1 cellular context compared by ENCODE assay signal in the genomic region with DNA sequence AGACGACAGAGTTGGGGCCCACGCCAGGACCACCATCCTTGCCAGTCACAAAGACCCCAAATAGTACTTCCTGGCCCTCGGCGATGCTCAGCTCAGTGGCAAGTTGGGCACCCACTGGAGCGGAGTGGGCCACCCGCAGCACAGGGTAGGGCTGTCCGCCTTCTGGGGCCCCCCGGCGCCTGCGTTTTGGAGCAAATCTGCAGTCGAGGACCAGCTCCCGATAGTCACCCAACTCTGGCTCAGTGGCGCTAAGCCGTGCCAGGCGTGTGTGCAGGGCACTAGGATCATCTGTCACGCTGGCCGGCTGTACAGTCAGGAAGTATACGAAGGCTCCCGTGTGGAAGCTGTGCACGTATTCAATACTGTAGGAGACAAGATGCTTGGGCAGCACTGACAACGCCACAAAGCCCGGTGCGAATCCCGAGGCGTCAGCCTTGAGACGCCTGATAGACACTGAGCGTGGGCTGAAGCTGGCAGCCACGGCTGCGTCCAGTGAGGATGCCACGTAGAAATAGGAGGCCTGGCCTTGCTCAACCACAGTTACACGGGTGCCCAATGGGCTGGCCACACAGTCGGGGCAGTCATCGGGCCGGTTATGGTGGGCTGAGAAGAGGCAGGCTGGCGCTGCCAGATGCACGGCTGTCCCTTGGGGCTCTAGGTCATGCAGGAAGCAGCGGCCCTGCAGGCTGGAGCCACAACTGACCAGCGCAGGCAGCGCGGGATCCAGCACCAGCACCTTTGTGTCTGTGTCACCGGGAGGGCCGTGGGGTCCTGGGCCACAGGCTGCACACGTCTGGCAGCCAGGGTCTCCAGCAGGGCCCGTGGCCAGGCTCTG.
TF ChIP-seq lines count a peak whose summit lies in the region.

No MANE protein-coding gene starts in this region.

TF ChIP-seq in GM12878, 131 proteins besides CTCF, POLR2A, EP300 and RAD21:
- TF ChIP-seq SMC3 (IDR thresholded peaks at IDR 0.05; ENCODE audit: borderline replicate concordance, low read length) (no peak), PAX8 (IDR thresholded peaks at IDR 0.05) (no peak), TAF1 (IDR thresholded peaks at IDR 0.05; ENCODE audit: borderline replicate concordance, low read depth, low read length) (no peak), NR2C1 (IDR thresholded peaks at IDR 0.05) (no peak), GATAD2B (conservative IDR thresholded peaks at IDR 0.05; ENCODE audit: low read depth) (no peak), FOXM1 (IDR thresholded peaks at IDR 0.05; ENCODE audit: low read depth, low read length) (no peak), BRCA1 (IDR thresholded peaks at IDR 0.05; ENCODE audit: low read depth, low read length) (no peak), TCF3 (IDR thresholded peaks at IDR 0.05; ENCODE audit: borderline replicate concordance, insufficient read depth, low read depth, low read length) (no peak), BHLHE40 (IDR thresholded peaks at IDR 0.05; ENCODE audit: borderline replicate concordance in 1 of 2, low read depth in 2 of 2, low read length in 1 of 2) (no peak), SPI1 (IDR thresholded peaks at IDR 0.05; ENCODE audit: borderline replicate concordance, insufficient read depth, low read depth, low read length) (no peak), LARP7 (IDR thresholded peaks at IDR 0.05) (no peak), CBFB (IDR thresholded peaks at IDR 0.05; ENCODE audit: low read depth) (no peak), ZBED1 (IDR thresholded peaks at IDR 0.05; ENCODE audit: borderline replicate concordance) (no peak), PML (IDR thresholded peaks at IDR 0.05; ENCODE audit: low read length) (no peak), CHD4 (IDR thresholded peaks at IDR 0.05) (no peak)
- TF ChIP-seq, protein P1, sequence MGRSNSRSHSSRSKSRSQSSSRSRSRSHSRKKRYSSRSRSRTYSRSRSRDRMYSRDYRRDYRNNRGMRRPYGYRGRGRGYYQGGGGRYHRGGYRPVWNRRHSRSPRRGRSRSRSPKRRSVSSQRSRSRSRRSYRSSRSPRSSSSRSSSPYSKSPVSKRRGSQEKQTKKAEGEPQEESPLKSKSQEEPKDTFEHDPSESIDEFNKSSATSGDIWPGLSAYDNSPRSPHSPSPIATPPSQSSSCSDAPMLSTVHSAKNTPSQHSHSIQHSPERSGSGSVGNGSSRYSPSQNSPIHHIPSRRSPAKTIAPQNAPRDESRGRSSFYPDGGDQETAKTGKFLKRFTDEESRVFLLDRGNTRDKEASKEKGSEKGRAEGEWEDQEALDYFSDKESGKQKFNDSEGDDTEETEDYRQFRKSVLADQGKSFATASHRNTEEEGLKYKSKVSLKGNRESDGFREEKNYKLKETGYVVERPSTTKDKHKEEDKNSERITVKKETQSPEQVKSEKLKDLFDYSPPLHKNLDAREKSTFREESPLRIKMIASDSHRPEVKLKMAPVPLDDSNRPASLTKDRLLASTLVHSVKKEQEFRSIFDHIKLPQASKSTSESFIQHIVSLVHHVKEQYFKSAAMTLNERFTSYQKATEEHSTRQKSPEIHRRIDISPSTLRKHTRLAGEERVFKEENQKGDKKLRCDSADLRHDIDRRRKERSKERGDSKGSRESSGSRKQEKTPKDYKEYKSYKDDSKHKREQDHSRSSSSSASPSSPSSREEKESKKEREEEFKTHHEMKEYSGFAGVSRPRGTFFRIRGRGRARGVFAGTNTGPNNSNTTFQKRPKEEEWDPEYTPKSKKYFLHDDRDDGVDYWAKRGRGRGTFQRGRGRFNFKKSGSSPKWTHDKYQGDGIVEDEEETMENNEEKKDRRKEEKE (IDR thresholded peaks at IDR 0.05) = no peak
- TF ChIP-seq, protein P2, sequence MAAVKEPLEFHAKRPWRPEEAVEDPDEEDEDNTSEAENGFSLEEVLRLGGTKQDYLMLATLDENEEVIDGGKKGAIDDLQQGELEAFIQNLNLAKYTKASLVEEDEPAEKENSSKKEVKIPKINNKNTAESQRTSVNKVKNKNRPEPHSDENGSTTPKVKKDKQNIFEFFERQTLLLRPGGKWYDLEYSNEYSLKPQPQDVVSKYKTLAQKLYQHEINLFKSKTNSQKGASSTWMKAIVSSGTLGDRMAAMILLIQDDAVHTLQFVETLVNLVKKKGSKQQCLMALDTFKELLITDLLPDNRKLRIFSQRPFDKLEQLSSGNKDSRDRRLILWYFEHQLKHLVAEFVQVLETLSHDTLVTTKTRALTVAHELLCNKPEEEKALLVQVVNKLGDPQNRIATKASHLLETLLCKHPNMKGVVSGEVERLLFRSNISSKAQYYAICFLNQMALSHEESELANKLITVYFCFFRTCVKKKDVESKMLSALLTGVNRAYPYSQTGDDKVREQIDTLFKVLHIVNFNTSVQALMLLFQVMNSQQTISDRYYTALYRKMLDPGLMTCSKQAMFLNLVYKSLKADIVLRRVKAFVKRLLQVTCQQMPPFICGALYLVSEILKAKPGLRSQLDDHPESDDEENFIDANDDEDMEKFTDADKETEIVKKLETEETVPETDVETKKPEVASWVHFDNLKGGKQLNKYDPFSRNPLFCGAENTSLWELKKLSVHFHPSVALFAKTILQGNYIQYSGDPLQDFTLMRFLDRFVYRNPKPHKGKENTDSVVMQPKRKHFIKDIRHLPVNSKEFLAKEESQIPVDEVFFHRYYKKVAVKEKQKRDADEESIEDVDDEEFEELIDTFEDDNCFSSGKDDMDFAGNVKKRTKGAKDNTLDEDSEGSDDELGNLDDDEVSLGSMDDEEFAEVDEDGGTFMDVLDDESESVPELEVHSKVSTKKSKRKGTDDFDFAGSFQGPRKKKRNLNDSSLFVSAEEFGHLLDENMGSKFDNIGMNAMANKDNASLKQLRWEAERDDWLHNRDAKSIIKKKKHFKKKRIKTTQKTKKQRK (IDR thresholded peaks at IDR 0.05; ENCODE audit: low read depth, low read length) = no peak
- TF ChIP-seq, protein P3, sequence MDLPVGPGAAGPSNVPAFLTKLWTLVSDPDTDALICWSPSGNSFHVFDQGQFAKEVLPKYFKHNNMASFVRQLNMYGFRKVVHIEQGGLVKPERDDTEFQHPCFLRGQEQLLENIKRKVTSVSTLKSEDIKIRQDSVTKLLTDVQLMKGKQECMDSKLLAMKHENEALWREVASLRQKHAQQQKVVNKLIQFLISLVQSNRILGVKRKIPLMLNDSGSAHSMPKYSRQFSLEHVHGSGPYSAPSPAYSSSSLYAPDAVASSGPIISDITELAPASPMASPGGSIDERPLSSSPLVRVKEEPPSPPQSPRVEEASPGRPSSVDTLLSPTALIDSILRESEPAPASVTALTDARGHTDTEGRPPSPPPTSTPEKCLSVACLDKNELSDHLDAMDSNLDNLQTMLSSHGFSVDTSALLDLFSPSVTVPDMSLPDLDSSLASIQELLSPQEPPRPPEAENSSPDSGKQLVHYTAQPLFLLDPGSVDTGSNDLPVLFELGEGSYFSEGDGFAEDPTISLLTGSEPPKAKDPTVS (IDR thresholded peaks at IDR 0.05; ENCODE audit: low read depth, low read length) = no peak
- TF ChIP-seq, protein P4, sequence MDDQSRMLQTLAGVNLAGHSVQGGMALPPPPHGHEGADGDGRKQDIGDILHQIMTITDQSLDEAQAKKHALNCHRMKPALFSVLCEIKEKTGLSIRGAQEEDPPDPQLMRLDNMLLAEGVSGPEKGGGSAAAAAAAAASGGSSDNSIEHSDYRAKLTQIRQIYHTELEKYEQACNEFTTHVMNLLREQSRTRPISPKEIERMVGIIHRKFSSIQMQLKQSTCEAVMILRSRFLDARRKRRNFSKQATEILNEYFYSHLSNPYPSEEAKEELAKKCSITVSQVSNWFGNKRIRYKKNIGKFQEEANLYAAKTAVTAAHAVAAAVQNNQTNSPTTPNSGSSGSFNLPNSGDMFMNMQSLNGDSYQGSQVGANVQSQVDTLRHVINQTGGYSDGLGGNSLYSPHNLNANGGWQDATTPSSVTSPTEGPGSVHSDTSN (IDR thresholded peaks at IDR 0.05; ENCODE audit: insufficient replicate concordance, low read depth, low read length) = no peak
